ENCODE assay signal across 11 cellular contexts in genomic region chr9:114413909-114414308, GRCh38. TPM values are rescaled to one million over a fixed set of nuclear protein-coding genes. Genes with fewer than 3 reads are reported as not detected.
DNase-seq lines count a peak whose midpoint lies in the region; ATAC-seq and TF ChIP-seq lines count a peak whose summit lies in the region.
"Had no signal": no experiment of that assay in that cellular context is flagged by ENCODE, and none has a peak within 500 bp of the region (broad histone marks: within the 10 kb centered on the region; RNA-seq: fewer than 3 reads in every experiment).

No MANE protein-coding gene starts in this region.

- ATAC-seq in GM23338: peak; percentile 35
- no peak for ATAC-seq in GM18502 (IDR thresholded peaks at IDR 0.05; ENCODE audit: poor library complexity, unreplicated experiment)
- ATAC-seq in HG02678 (IDR thresholded peaks at IDR 0.05; ENCODE audit: unreplicated experiment): no peak
- ATAC-seq: K562 had no signal

- TF ChIP-seq CTCF in GM23338 (conservative IDR thresholded peaks at IDR 0.05; ENCODE audit: low read depth in 2 of 2) (no peak), astrocyte of the cerebellum (IDR thresholded peaks at IDR 0.05; ENCODE audit: low read depth, low read length, missing control alignments) (no peak)

- H3K9ac ChIP-seq in stomach smooth muscle (ENCODE audit: low read length in 2 of 2): peak overlapping the region; percentile 12 to 36

- H3K4me1 ChIP-seq in GM23338 (ENCODE audit: insufficient read depth) (peaks cover 12% of the 10 kb centered on the region; the same call in 1 of the 2 replicates), stomach smooth muscle (ENCODE audit: control insufficient read depth, insufficient read depth, low read length) (peaks cover 17% of the 10 kb centered on the region)

- no peaks in the 10 kb centered on the region for H3K9me3 Mint-ChIP-seq in GM23338

- H4K20me1 ChIP-seq in GM23338 (replicated peaks; ENCODE audit: insufficient read depth): no peaks in the 10 kb centered on the region

- in situ Hi-C loops in astrocyte of the cerebellum (cut with HindIII; ENCODE audit: low sequenced_read_pairs): no loop called here

- DNase-seq in GM23338 (ENCODE audit: low spot score): peak; percentile 44
- DNase-seq in astrocyte of the cerebellum (ENCODE audit: low read depth): peak; percentile 91
- peak; percentile 78 for DNase-seq in hepatic stellate cell (ENCODE audit: low spot score)
- no peak for DNase-seq in HuH-7.5 (ENCODE audit: low spot score)
- DNase-seq: activated CD8-positive, alpha-beta memory T cell treated with anti-CD3 and anti-CD28 coated beads, Interleukin-2, amount 50 U/mL, for 48 hours; NCI-H1694; SHP77 treated with DMSO at 0.1 percent for 48 hours had no signal

- H3K36me3 ChIP-seq in GM23338 (ENCODE audit: insufficient read depth) (no peaks in the 10 kb centered on the region), stomach smooth muscle (ENCODE audit: control insufficient read depth in 2 of 2, insufficient read depth in 2 of 2, low read length in 2 of 2) (peaks cover 13 to 16% of the 10 kb centered on the region in 2 donors)

- H2AFZ ChIP-seq in GM23338: no peak overlapping the region

- H3K9me2 ChIP-seq in GM23338 (ENCODE audit: insufficient read depth): no peaks in the 10 kb centered on the region

- H3K27ac Mint-ChIP-seq in GM23338: no peak overlapping the region

- H3K27me3 ChIP-seq in GM23338 (ENCODE audit: insufficient read depth) (no peaks in the 10 kb centered on the region), stomach smooth muscle (ENCODE audit: control insufficient read depth in 1 of 2, insufficient read depth in 2 of 2, low read length in 2 of 2) (no peaks in the 10 kb centered on the region)

- H3K79me2 ChIP-seq in GM23338 (replicated peaks; ENCODE audit: insufficient read depth): no peaks in the 10 kb centered on the region

- no peaks in the 10 kb centered on the region for H3K9me3 ChIP-seq in stomach smooth muscle (ENCODE audit: control insufficient read depth in 2 of 2, low read length in 2 of 2)

- H3K36me3 Mint-ChIP-seq in GM23338 (ENCODE audit: low read depth): no peaks in the 10 kb centered on the region; the same call in 2 of the 3 replicates

- peaks cover 40% of the 10 kb centered on the region for H3K4me1 Mint-ChIP-seq in GM23338

- H3K4me3 ChIP-seq in GM23338 (no peak overlapping the region), astrocyte of the cerebellum (ENCODE audit: low read depth, low read length) (no peak overlapping the region), stomach smooth muscle (ENCODE audit: low read length in 2 of 2) (no peak overlapping the region)
- H3K4me3 ChIP-seq: K562 had no signal

- peaks cover 19% of the 10 kb centered on the region for H3K27me3 Mint-ChIP-seq in GM23338 (ENCODE audit: insufficient read depth, low read depth, poor library complexity)

- no peak overlapping the region for H3K27ac ChIP-seq in GM23338 (ENCODE audit: low read depth)
- peak overlapping the region; percentile 84 for H3K27ac ChIP-seq in stomach smooth muscle (ENCODE audit: low read length)

- H3K4me2 ChIP-seq in GM23338: no peak overlapping the region

- no peaks in the 10 kb centered on the region for H3F3A ChIP-seq in GM23338 (replicated peaks; ENCODE audit: low read depth)

- no peak overlapping the region for H3K4me3 Mint-ChIP-seq in GM23338

TF ChIP-seq in GM23338, 12 proteins besides CTCF, POLR2A, EP300 and RAD21:
- TF ChIP-seq EZH2 (IDR thresholded peaks at IDR 0.05; ENCODE audit: low read depth, unreplicated experiment) (no peak), NANOG (IDR thresholded peaks at IDR 0.05; ENCODE audit: borderline replicate concordance) (no peak), EZH2phosphoT487 (IDR thresholded peaks at IDR 0.05; ENCODE audit: unreplicated experiment) (no peak), ZNF331 (CRISPR knock-in tag; IDR thresholded peaks at IDR 0.05; ENCODE audit: low read depth) (no peak), JUNB (IDR thresholded peaks at IDR 0.05; ENCODE audit: unreplicated experiment) (no peak), POLR2AphosphoS5 (IDR thresholded peaks at IDR 0.05; ENCODE audit: low read depth) (no peak), ETS1 (IDR thresholded peaks at IDR 0.05) (no peak), ZNF462 (CRISPR knock-in tag; IDR thresholded peaks at IDR 0.05) (no peak), CREB1 (CRISPR knock-in tag; IDR thresholded peaks at IDR 0.05; ENCODE audit: low read depth) (no peak), STAT1 (IDR thresholded peaks at IDR 0.05; ENCODE audit: unreplicated experiment) (no peak), ZNF114 (CRISPR knock-in tag; IDR thresholded peaks at IDR 0.05) (no peak)

RNA-seq across cellular contexts. Expression of gene AKNA, which starts 26.1 kb away (rescaled TPM):
- 19.6 and 28.1 TPM in 2 replicates for total RNA-seq in GM23338 (2014; rRNA removed; shearing (Covaris generic))
- 9.0 and 11.2 TPM in 2 replicates for polyA plus RNA-seq in GM23338 (2016; fragmentation: Nextera tagmentation; extraction: Ambion mirVana)
